In genomic region chr12:94263011-94263786, GRCh38 we compare ENCODE assay signal across 8 cellular contexts.
A peak's percentile ranks its signal among the peaks of the same experiment; 100 is the strongest.
DNase-seq lines count a peak whose midpoint lies in the region; ATAC-seq and TF ChIP-seq lines count a peak whose summit lies in the region.

No MANE protein-coding gene starts in this region.

- peak; percentile 45 for ATAC-seq in GM19395 (IDR thresholded peaks at IDR 0.05; ENCODE audit: unreplicated experiment)

- TF ChIP-seq CTCF in HL-60 (IDR thresholded peaks at IDR 0.05; ENCODE audit: insufficient read depth, low read length) = no peak
- TF ChIP-seq CTCF in epithelial cell of esophagus (IDR thresholded peaks at IDR 0.05; ENCODE audit: insufficient read depth, low read depth, low read length, missing control alignments) = no peak

- H3K4me3 ChIP-seq in HL-60 (replicated peaks; ENCODE audit: insufficient read depth, low read length) (peak overlapping the region; percentile 52), epithelial cell of esophagus (ENCODE audit: low read length) (peak overlapping the region; percentile 65), skeletal muscle satellite cell (ENCODE audit: low read length) (peak overlapping the region; percentile 84)

- H3K27me3 ChIP-seq in HL-60 (ENCODE audit: insufficient read depth, poor library complexity, severe bottlenecking) = no peaks in the 10 kb centered on the region
- no peaks in the 10 kb centered on the region for H3K27me3 ChIP-seq in skeletal muscle satellite cell (ENCODE audit: control insufficient read depth, insufficient read depth, low read length)

- H3K27ac ChIP-seq in HL-60 (replicated peaks) = peak overlapping the region; percentile 75

- DNase-seq in HL-60 (ENCODE audit: low read depth in 1 of 2, low spot score in 1 of 2) (peak in 1 of 2 experiments; percentile 87), epithelial cell of esophagus (ENCODE audit: low read depth) (no peak), GM03348 (ENCODE audit: low spot score) (no peak), NK-92 (lab: John Stamatoyannopoulos, UW; ENCODE audit: unreplicated experiment) (no peak), NCI-H187 treated with DMSO at 0.1 percent for 48 hours (lab: John Stamatoyannopoulos, UW) (no peak)
- DNase-seq in activated CD4-positive, alpha-beta T cell treated with anti-CD3 and anti-CD28 coated beads, Interleukin-2, amount 50 U/mL, for 4 hours = peak; percentile 65 to 71

- H3K36me3 ChIP-seq in skeletal muscle satellite cell (ENCODE audit: insufficient read depth, low read length) = no peaks in the 10 kb centered on the region

- peaks cover 16% of the 10 kb centered on the region for H3K4me1 ChIP-seq in skeletal muscle satellite cell (ENCODE audit: control insufficient read depth, insufficient read depth, low read length)

- peak overlapping the region; percentile 83 for H3K9ac ChIP-seq in skeletal muscle satellite cell (ENCODE audit: low read depth, low read length)

- H3K9me3 ChIP-seq in skeletal muscle satellite cell (replicated peaks; ENCODE audit: low read length) = no peaks in the 10 kb centered on the region

- H3K4me2 ChIP-seq in skeletal muscle satellite cell (ENCODE audit: low read length) = peak overlapping the region; percentile 84

Comparison
In these comparisons a context has a peak if more than half of its experiments do, and no peak if none do; other contexts are left out.
1. DNase-seq: peak in activated CD4-positive, alpha-beta T cell treated with anti-CD3 and anti-CD28 coated beads, Interleukin-2, amount 50 U/mL, for 4 hours (2 of 2); none in epithelial cell of esophagus (single experiment), GM03348 (single experiment), NK-92 (single experiment) and NCI-H187 treated with DMSO at 0.1 percent for 48 hours (single experiment).
2. Peak in every context shown above with its lines, with median percentiles within 50 percentile points of each other: H3K4me3 ChIP-seq.